In genomic region chr3:101038393-101038792, GRCh38 we compare ENCODE assay signal across 23 cellular contexts. TPM values are rescaled to one million over a fixed set of nuclear protein-coding genes. Genes with fewer than 3 reads are reported as not detected.
DNase-seq lines count a peak whose midpoint lies in the region; ATAC-seq, FAIRE-seq and TF ChIP-seq lines count a peak whose summit lies in the region.
"Had no signal": no experiment of that assay in that cellular context is flagged by ENCODE, and none has a peak within 500 bp of the region (broad histone marks: within the 10 kb centered on the region; RNA-seq: fewer than 3 reads in every experiment).

No MANE protein-coding gene starts in this region.

- peak; percentile 42 for DNase-seq in AG10803 (ENCODE audit: low read depth)
- DNase-seq in bronchial epithelial cell (ENCODE audit: low read depth), result peak; percentile 46
- peak; percentile 44 for DNase-seq in myocyte (ENCODE audit: low read depth)
- no peak for DNase-seq in ACHN
- no peak for DNase-seq in DMS 273 (lab: John Stamatoyannopoulos, UW; ENCODE audit: unreplicated experiment)
- DNase-seq: activated CD4-positive, alpha-beta T cell treated with anti-CD3 and anti-CD28 coated beads for 4 hours; caudate nucleus; H7; MG63; naive thymus-derived CD8-positive, alpha-beta T cell; NCI-H2227 treated with DMSO at 0.1 percent for 48 hours; pancreas; RPMI8226; sigmoid colon; stimulated activated naive CD4-positive, alpha-beta T cell treated with Interleukin-2 at 50 U/mL for 16 hours had no signal

- FAIRE-seq in bronchial epithelial cell (lab: Jason Lieb, UNC), result no peak
- FAIRE-seq: islet of Langerhans, pancreas had no signal

- H3K27me3 ChIP-seq in bronchial epithelial cell (ENCODE audit: control insufficient read depth, insufficient read depth, low read length), result no peaks in the 10 kb centered on the region
- H3K27me3 ChIP-seq: hepatocyte, MG63, pancreas, sigmoid colon, tibial nerve had no signal

- in situ Hi-C loops in ACHN (cut with HindIII; ENCODE audit: low pct_ligation_motif_present, low pct_unique_long_range_greater_than_20kb, low sequenced_read_pairs), result no loop called here

- ATAC-seq in HG02885 (IDR thresholded peaks at IDR 0.05; ENCODE audit: poor library complexity, unreplicated experiment) (peak; percentile 71), HG02840 (IDR thresholded peaks at IDR 0.05; ENCODE audit: low FRiP score, unreplicated experiment) (no peak), SK-N-SH treated with all-trans-retinoic acid at 6 μM for 48 hours (no peak)
- ATAC-seq: esophagus mucosa; naive thymus-derived CD8-positive, alpha-beta T cell had no signal

- H3K36me3 ChIP-seq in bronchial epithelial cell (ENCODE audit: control insufficient read depth, insufficient read depth, low read length), result no peaks in the 10 kb centered on the region
- H3K36me3 ChIP-seq: pancreas, sigmoid colon, tibial nerve had no signal

- TF ChIP-seq CTCF in AG10803 (conservative IDR thresholded peaks at IDR 0.05; ENCODE audit: low read length) (no peak), bronchial epithelial cell (IDR thresholded peaks at IDR 0.05; ENCODE audit: insufficient read depth, low read length, severe bottlenecking) (no peak)

- H3K4me3 ChIP-seq in AG10803 (ENCODE audit: low read length), result no peak overlapping the region
- H3K4me3 ChIP-seq in bronchial epithelial cell (ENCODE audit: low read depth, low read length), result no peak overlapping the region
- H3K4me3 ChIP-seq: hepatocyte, MG63, pancreas, sigmoid colon, tibial nerve had no signal

TF ChIP-seq in SK-N-SH treated with all-trans-retinoic acid at 6 μM for 48 hours, 23 proteins besides CTCF, POLR2A, EP300 and RAD21:
- TF ChIP-seq, protein P1, sequence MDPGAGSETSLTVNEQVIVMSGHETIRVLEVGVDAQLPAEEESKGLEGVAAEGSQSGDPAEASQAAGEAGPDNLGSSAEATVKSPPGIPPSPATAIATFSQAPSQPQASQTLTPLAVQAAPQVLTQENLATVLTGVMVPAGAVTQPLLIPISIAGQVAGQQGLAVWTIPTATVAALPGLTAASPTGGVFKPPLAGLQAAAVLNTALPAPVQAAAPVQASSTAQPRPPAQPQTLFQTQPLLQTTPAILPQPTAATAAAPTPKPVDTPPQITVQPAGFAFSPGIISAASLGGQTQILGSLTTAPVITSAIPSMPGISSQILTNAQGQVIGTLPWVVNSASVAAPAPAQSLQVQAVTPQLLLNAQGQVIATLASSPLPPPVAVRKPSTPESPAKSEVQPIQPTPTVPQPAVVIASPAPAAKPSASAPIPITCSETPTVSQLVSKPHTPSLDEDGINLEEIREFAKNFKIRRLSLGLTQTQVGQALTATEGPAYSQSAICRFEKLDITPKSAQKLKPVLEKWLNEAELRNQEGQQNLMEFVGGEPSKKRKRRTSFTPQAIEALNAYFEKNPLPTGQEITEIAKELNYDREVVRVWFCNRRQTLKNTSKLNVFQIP (CRISPR knock-in tag; IDR thresholded peaks at IDR 0.05; ENCODE audit: borderline replicate concordance, low read depth), result no peak
- no peak for TF ChIP-seq ARNTL (CRISPR knock-in tag; IDR thresholded peaks at IDR 0.05; ENCODE audit: borderline replicate concordance, low read depth)
- no peak for TF ChIP-seq ZFP30 (CRISPR knock-in tag; IDR thresholded peaks at IDR 0.05)
- TF ChIP-seq ZNF70 (CRISPR knock-in tag; IDR thresholded peaks at IDR 0.05), result no peak
- no peak for TF ChIP-seq TOX (CRISPR knock-in tag; IDR thresholded peaks at IDR 0.05; ENCODE audit: borderline replicate concordance)
- no peak for TF ChIP-seq CSDC2 (CRISPR knock-in tag; IDR thresholded peaks at IDR 0.05)
- no peak for TF ChIP-seq SNAI2 (CRISPR knock-in tag; IDR thresholded peaks at IDR 0.05)
- no peak for TF ChIP-seq ISL1 (CRISPR knock-in tag; IDR thresholded peaks at IDR 0.05)
- TF ChIP-seq ZC3H10 (CRISPR knock-in tag; IDR thresholded peaks at IDR 0.05), result no peak
- TF ChIP-seq, protein P2, sequence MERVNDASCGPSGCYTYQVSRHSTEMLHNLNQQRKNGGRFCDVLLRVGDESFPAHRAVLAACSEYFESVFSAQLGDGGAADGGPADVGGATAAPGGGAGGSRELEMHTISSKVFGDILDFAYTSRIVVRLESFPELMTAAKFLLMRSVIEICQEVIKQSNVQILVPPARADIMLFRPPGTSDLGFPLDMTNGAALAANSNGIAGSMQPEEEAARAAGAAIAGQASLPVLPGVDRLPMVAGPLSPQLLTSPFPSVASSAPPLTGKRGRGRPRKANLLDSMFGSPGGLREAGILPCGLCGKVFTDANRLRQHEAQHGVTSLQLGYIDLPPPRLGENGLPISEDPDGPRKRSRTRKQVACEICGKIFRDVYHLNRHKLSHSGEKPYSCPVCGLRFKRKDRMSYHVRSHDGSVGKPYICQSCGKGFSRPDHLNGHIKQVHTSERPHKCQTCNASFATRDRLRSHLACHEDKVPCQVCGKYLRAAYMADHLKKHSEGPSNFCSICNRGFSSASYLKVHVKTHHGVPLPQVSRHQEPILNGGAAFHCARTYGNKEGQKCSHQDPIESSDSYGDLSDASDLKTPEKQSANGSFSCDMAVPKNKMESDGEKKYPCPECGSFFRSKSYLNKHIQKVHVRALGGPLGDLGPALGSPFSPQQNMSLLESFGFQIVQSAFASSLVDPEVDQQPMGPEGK (CRISPR knock-in tag; IDR thresholded peaks at IDR 0.05; ENCODE audit: borderline replicate concordance), result no peak
- no peak for TF ChIP-seq CSRNP3 (CRISPR knock-in tag; IDR thresholded peaks at IDR 0.05)
- no peak for TF ChIP-seq ZNF565 (CRISPR knock-in tag; conservative IDR thresholded peaks at IDR 0.05; ENCODE audit: low read depth)
- TF ChIP-seq TCF4 (CRISPR knock-in tag; IDR thresholded peaks at IDR 0.05; ENCODE audit: borderline replicate concordance), result no peak

RNA-seq across cellular contexts. Expression of gene ABI3BP, which starts 45.2 kb away (rescaled TPM):
- total RNA-seq in bronchial epithelial cell (0.53 and 0.77 TPM in 2 replicates), myocyte (76.1 and 97.0 TPM in 2 replicates)
- polyA plus RNA-seq in myocyte (2012), result 421 TPM
- total RNA-seq: G401; naive thymus-derived CD8-positive, alpha-beta T cell had no signal
- polyA plus RNA-seq: naive thymus-derived CD8-positive, alpha-beta T cell had no signal

Comparison
In these comparisons a context has a peak if more than half of its experiments do, and no peak if none do; other contexts are left out.
1. DNase-seq: peak in AG10803 (single experiment), bronchial epithelial cell (single experiment) and myocyte (single experiment); none in ACHN (single experiment) and DMS 273 (single experiment).
2. RNA of gene ABI3BP, which starts 45.2 kb away (total RNA-seq): 76.1 to 97.0 TPM in myocyte; 0.53 to 0.77 TPM in bronchial epithelial cell; every median in the first group is over 10 times any median in the second.